21 cellular contexts compared by ENCODE assay signal in the genomic region with DNA sequence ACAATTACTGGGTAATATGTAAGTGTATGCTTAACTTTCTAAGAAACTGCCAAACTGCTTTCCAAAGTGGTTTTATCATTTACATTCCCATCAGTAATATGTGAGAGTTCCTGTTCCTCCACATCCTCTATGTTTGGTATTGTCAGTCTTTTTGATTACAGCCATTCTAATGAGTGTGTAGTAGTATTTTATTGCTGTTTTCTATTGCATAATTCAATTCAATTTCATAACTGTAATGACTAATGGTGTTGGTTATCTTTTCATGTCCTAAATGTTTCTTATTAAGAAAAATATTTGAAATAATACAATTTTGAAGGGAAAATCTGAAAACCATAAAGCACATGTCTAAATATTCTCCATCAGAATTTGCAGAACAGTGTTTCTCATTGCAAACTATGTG.
DNase-seq lines count a peak whose midpoint lies in the region; ATAC-seq, FAIRE-seq and TF ChIP-seq lines count a peak whose summit lies in the region.
"Had no signal": no experiment of that assay in that cellular context is flagged by ENCODE, and none has a peak within 500 bp of the region (broad histone marks: within the 10 kb centered on the region; RNA-seq: fewer than 3 reads in every experiment).

No MANE protein-coding gene starts in this region.

- no peaks in the 10 kb centered on the region for H3K36me3 ChIP-seq in bronchial epithelial cell (ENCODE audit: control insufficient read depth, insufficient read depth, low read length)
- H3K36me3 ChIP-seq: BLaER1, HAP-1, Peyer's patch had no signal

- peak overlapping the region; percentile 96 for H3K27ac Mint-ChIP-seq in activated T-cell treated with anti-CD3 and anti-CD28 coated beads, Interleukin-2, amount 50 U/mL, for 24 hours
- peak overlapping the region; percentile 96 for H3K27ac Mint-ChIP-seq in activated T-helper 17 cell treated with anti-CD3 and anti-CD28 coated beads, Interleukin-2, amount 50 U/mL, for 72 hours

- H3K4me1 Mint-ChIP-seq in activated T-cell treated with anti-CD3 and anti-CD28 coated beads, Interleukin-2, amount 50 U/mL, for 24 hours (ENCODE audit: low read depth): peaks cover 97% of the 10 kb centered on the region
- peaks cover 47% of the 10 kb centered on the region for H3K4me1 Mint-ChIP-seq in activated T-helper 17 cell treated with anti-CD3 and anti-CD28 coated beads, Interleukin-2, amount 50 U/mL, for 72 hours

- TF ChIP-seq CTCF in bronchial epithelial cell (IDR thresholded peaks at IDR 0.05; ENCODE audit: insufficient read depth, low read length, severe bottlenecking): no peak

- no peak overlapping the region for H3K4me3 ChIP-seq in bronchial epithelial cell (ENCODE audit: low read depth, low read length)
- H3K4me3 ChIP-seq: A549, BLaER1, GM23248, HAP-1, Peyer's patch had no signal

- H3K27me3 Mint-ChIP-seq in activated T-cell treated with anti-CD3 and anti-CD28 coated beads, Interleukin-2, amount 50 U/mL, for 24 hours: no peaks in the 10 kb centered on the region
- peaks cover 7% of the 10 kb centered on the region for H3K27me3 Mint-ChIP-seq in activated T-helper 17 cell treated with anti-CD3 and anti-CD28 coated beads, Interleukin-2, amount 50 U/mL, for 72 hours
- H3K27me3 Mint-ChIP-seq: CD4-positive, alpha-beta memory T cell had no signal

- H3K36me3 Mint-ChIP-seq in activated T-cell treated with anti-CD3 and anti-CD28 coated beads, Interleukin-2, amount 50 U/mL, for 24 hours (ENCODE audit: low read depth): no peaks in the 10 kb centered on the region
- H3K36me3 Mint-ChIP-seq in activated T-helper 17 cell treated with anti-CD3 and anti-CD28 coated beads, Interleukin-2, amount 50 U/mL, for 72 hours (ENCODE audit: low read depth): peaks cover 7% of the 10 kb centered on the region
- H3K36me3 Mint-ChIP-seq: CD4-positive, alpha-beta memory T cell had no signal

- no peaks in the 10 kb centered on the region for H3K9me3 Mint-ChIP-seq in activated T-cell treated with anti-CD3 and anti-CD28 coated beads, Interleukin-2, amount 50 U/mL, for 24 hours
- peaks cover 3% of the 10 kb centered on the region for H3K9me3 Mint-ChIP-seq in activated T-helper 17 cell treated with anti-CD3 and anti-CD28 coated beads, Interleukin-2, amount 50 U/mL, for 72 hours
- H3K9me3 Mint-ChIP-seq: CD4-positive, alpha-beta memory T cell had no signal

- H3K4me3 Mint-ChIP-seq in activated T-cell treated with anti-CD3 and anti-CD28 coated beads, Interleukin-2, amount 50 U/mL, for 24 hours: no peak overlapping the region
- peak overlapping the region; percentile 60 for H3K4me3 Mint-ChIP-seq in activated T-helper 17 cell treated with anti-CD3 and anti-CD28 coated beads, Interleukin-2, amount 50 U/mL, for 72 hours
- H3K4me3 Mint-ChIP-seq: CD4-positive, alpha-beta memory T cell had no signal

- ATAC-seq in activated T-helper 17 cell treated with anti-CD3 and anti-CD28 coated beads, Interleukin-2, amount 50 U/mL, for 72 hours (replicated peaks): no peak
- ATAC-seq in GM18867 (IDR thresholded peaks at IDR 0.05; ENCODE audit: unreplicated experiment): no peak
- ATAC-seq: A549 had no signal

- FAIRE-seq in bronchial epithelial cell (lab: Jason Lieb, UNC): no peak
- FAIRE-seq: A549, HTR-8/SVneo had no signal

- DNase-seq in activated T-cell treated with anti-CD3 and anti-CD28 coated beads, Interleukin-2, amount 50 U/mL, for 24 hours: no peak
- no peak for DNase-seq in activated T-cell treated with anti-CD3 and anti-CD28 coated beads for 4 hours
- peak; percentile 34 for DNase-seq in NCI-H226
- DNase-seq in bronchial epithelial cell (ENCODE audit: low read depth): peak; percentile 61
- DNase-seq in RPMI8226: no peak
- DNase-seq: CD4-positive, alpha-beta memory T cell; GF-D8; Kasumi-1; MM.1S; NCI-H1092; NCI-H1436 treated with DMSO at 0.1 percent for 48 hours; NCI-H2081; Peyer's patch; SHP77 treated with DMSO at 0.1 percent for 48 hours had no signal

- H3K27me3 ChIP-seq in bronchial epithelial cell (ENCODE audit: control insufficient read depth, insufficient read depth, low read length): no peaks in the 10 kb centered on the region
- H3K27me3 ChIP-seq: BLaER1, Peyer's patch had no signal

Comparison
In these comparisons a context has a peak if more than half of its experiments do, and no peak if none do; other contexts are left out.
1. DNase-seq: peak in NCI-H226 (single experiment) and bronchial epithelial cell (single experiment); none in activated T-cell treated with anti-CD3 and anti-CD28 coated beads, Interleukin-2, amount 50 U/mL, for 24 hours (single experiment), activated T-cell treated with anti-CD3 and anti-CD28 coated beads for 4 hours (single experiment) and RPMI8226 (single experiment).